In the genomic region with DNA sequence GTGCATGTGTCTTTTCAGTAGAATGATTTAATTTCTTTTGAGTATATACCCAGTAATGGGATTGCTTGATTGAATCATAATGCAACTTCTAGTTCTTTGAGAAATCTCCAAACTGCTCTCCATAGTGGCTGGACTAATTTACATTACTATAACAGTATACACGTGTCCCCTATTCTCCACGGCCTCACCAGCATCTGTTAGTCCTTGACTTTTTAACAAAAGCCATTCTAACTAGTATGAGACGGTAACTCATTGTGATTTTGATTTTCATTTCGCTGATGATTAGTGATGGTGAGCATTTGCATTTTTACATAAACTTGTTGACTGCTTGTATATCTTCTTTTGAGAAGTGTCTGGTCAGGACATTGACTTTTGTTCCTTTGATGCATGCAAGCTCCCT, we compare ENCODE assay signal across 1 cellular context.
TF ChIP-seq lines count a peak whose summit lies in the region.

No MANE protein-coding gene starts in this region.

TF ChIP-seq in GM12878, 131 proteins besides CTCF, POLR2A, EP300 and RAD21:
- TF ChIP-seq RAD51 (IDR thresholded peaks at IDR 0.05) (no peak), SMAD1 (IDR thresholded peaks at IDR 0.05; ENCODE audit: low read depth, partially characterized antibody) (no peak), FOXK2 (IDR thresholded peaks at IDR 0.05) (no peak), HDAC6 (IDR thresholded peaks at IDR 0.05; ENCODE audit: unreplicated experiment) (no peak), CBX3 (IDR thresholded peaks at IDR 0.05; ENCODE audit: borderline replicate concordance, low read depth) (no peak)
- TF ChIP-seq, protein P1, sequence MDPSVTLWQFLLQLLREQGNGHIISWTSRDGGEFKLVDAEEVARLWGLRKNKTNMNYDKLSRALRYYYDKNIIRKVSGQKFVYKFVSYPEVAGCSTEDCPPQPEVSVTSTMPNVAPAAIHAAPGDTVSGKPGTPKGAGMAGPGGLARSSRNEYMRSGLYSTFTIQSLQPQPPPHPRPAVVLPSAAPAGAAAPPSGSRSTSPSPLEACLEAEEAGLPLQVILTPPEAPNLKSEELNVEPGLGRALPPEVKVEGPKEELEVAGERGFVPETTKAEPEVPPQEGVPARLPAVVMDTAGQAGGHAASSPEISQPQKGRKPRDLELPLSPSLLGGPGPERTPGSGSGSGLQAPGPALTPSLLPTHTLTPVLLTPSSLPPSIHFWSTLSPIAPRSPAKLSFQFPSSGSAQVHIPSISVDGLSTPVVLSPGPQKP (IDR thresholded peaks at IDR 0.05; ENCODE audit: low read depth, low read length): no peak
TF ChIP-seq in GM12878: peak in this region for 0.
